8 cellular contexts compared by ENCODE assay signal in the genomic region with DNA sequence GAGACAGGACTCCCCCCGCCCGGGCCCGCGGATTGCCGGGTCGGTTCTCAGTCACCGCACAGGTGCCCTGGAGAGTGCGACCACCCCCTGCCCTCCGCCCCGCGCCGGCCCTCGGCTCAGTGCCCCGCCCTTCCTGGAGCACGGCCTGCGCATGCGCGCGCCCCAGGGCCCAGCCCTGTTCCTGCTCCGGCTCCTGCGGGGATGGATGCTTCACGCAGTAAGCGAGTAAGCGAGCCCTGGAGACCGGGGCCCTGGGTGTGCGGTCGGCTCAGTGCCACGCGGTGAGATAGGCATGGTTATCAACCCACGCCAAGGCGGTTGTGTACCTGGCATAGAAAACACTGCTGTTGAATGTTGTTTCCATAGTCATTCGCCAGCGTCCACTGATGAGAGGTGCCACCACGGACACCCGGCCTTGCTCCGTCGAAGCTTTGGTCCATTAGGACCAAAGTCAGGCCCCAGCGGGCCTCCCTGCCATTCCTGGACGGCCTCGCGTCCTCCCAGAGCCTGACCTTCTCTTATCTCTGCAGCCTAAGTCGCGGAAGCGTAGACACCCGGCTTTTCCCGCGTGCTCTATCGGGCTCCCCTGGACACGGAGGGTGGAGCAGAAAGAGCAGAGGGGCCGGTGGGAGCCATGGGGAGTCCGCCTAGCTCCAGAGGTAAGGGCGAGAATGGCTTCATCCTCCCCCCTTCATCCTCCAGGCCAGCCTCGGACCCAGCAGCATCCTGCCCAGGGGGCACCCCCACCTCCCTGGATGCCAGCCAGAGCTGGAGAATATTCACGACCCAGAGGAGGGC.
DNase-seq lines count a peak whose midpoint lies in the region; ATAC-seq and TF ChIP-seq lines count a peak whose summit lies in the region.

No MANE protein-coding gene starts in this region.

- no peaks in the 10 kb centered on the region for H3K9me3 ChIP-seq in mucosa of stomach (ENCODE audit: control insufficient read depth, low read length)

- no peak overlapping the region for H3K9ac ChIP-seq in mucosa of stomach (ENCODE audit: low read length)

- H3K27me3 Mint-ChIP-seq in endothelial cell (ENCODE audit: unreplicated experiment) = peaks cover 5% of the 10 kb centered on the region
- H3K27me3 Mint-ChIP-seq in stimulated activated memory B cell treated with anti-CD40 and anti-IgM and Interleukin-4, amounts not matched to agents 10 μg/mL and 1 μg/mL and 100 μg/mL, for 72 hours = peaks cover 38% of the 10 kb centered on the region

- H3K4me3 ChIP-seq in mucosa of stomach (ENCODE audit: low read length) = peak overlapping the region; percentile 14

- peaks cover 8% of the 10 kb centered on the region for H3K4me1 Mint-ChIP-seq in endothelial cell (ENCODE audit: unreplicated experiment)
- peaks cover 11% of the 10 kb centered on the region for H3K4me1 Mint-ChIP-seq in stimulated activated memory B cell treated with anti-CD40 and anti-IgM and Interleukin-4, amounts not matched to agents 10 μg/mL and 1 μg/mL and 100 μg/mL, for 72 hours

- H3K36me3 Mint-ChIP-seq in endothelial cell (ENCODE audit: low read depth, unreplicated experiment) = no peaks in the 10 kb centered on the region
- no peaks in the 10 kb centered on the region for H3K36me3 Mint-ChIP-seq in stimulated activated memory B cell treated with anti-CD40 and anti-IgM and Interleukin-4, amounts not matched to agents 10 μg/mL and 1 μg/mL and 100 μg/mL, for 72 hours

- peak; percentile 71 for DNase-seq in GM19240 (ENCODE audit: insufficient read length, low spot score)
- peak; percentile 88 for DNase-seq in activated CD8-positive, alpha-beta memory T cell treated with anti-CD3 and anti-CD28 coated beads for 24 hours
- DNase-seq in endothelial cell (ENCODE audit: low spot score) = peak; percentile 50
- DNase-seq in NCI-H1092 treated with DMSO at 0.1 percent for 48 hours (lab: John Stamatoyannopoulos, UW) = no peak
- no peak for DNase-seq in RKO (ENCODE audit: low spot score)

- ATAC-seq in HG03457 (IDR thresholded peaks at IDR 0.05; ENCODE audit: unreplicated experiment) = peak; percentile 74
- peak; percentile 75 for ATAC-seq in stimulated activated memory B cell treated with anti-CD40 and anti-IgM and Interleukin-4, amounts not matched to agents 10 μg/mL and 1 μg/mL and 100 μg/mL, for 72 hours

- no peaks in the 10 kb centered on the region for H3K9me3 Mint-ChIP-seq in endothelial cell (ENCODE audit: unreplicated experiment)
- H3K9me3 Mint-ChIP-seq in stimulated activated memory B cell treated with anti-CD40 and anti-IgM and Interleukin-4, amounts not matched to agents 10 μg/mL and 1 μg/mL and 100 μg/mL, for 72 hours = no peaks in the 10 kb centered on the region

- H3K27ac Mint-ChIP-seq in endothelial cell (ENCODE audit: unreplicated experiment) = no peak overlapping the region
- no peak overlapping the region for H3K27ac Mint-ChIP-seq in stimulated activated memory B cell treated with anti-CD40 and anti-IgM and Interleukin-4, amounts not matched to agents 10 μg/mL and 1 μg/mL and 100 μg/mL, for 72 hours

- peaks cover 10% of the 10 kb centered on the region for H3K4me1 ChIP-seq in mucosa of stomach (ENCODE audit: control insufficient read depth, insufficient read depth, low read length)

- H3K27me3 ChIP-seq in mucosa of stomach (ENCODE audit: control insufficient read depth, insufficient read depth, low read length) = peaks cover 23% of the 10 kb centered on the region

- no peaks in the 10 kb centered on the region for H3K36me3 ChIP-seq in mucosa of stomach (ENCODE audit: control insufficient read depth, insufficient read depth, low read length)

- no peak overlapping the region for H3K4me3 Mint-ChIP-seq in endothelial cell (ENCODE audit: unreplicated experiment)
- H3K4me3 Mint-ChIP-seq in stimulated activated memory B cell treated with anti-CD40 and anti-IgM and Interleukin-4, amounts not matched to agents 10 μg/mL and 1 μg/mL and 100 μg/mL, for 72 hours = peak overlapping the region; percentile 72

- TF ChIP-seq CTCF in endothelial cell (IDR thresholded peaks at IDR 0.05; ENCODE audit: unreplicated experiment) = no peak

Comparison
In these comparisons a context has a peak if more than half of its experiments do, and no peak if none do; other contexts are left out.
1. DNase-seq: peak in GM19240 (single experiment), activated CD8-positive, alpha-beta memory T cell treated with anti-CD3 and anti-CD28 coated beads for 24 hours (single experiment) and endothelial cell (single experiment); none in NCI-H1092 treated with DMSO at 0.1 percent for 48 hours (single experiment) and RKO (single experiment).